In the genomic region with DNA sequence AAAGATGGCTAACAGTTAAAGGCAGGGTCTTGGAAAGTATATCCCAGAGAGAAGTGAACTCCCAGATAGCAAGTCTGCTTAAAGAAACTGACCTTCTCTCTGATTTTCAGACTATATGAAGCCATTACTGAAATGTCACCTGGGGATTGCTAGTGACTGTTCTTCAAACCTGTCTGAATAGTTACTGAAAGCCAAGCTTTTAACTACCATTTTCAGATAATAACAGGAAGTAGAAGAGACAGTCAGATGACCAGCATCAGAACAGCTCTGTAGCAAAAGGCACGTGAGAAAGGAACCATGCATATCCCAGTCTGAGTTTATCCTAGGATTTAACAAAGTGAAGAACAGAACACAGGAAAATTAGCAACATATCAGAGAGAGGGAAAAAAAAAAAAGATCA, we compare ENCODE assay signal across 13 cellular contexts.
DNase-seq lines count a peak whose midpoint lies in the region; ATAC-seq and TF ChIP-seq lines count a peak whose summit lies in the region.
"Had no signal": no experiment of that assay in that cellular context is flagged by ENCODE, and none has a peak within 500 bp of the region (broad histone marks: within the 10 kb centered on the region; RNA-seq: fewer than 3 reads in every experiment).

No MANE protein-coding gene starts in this region.

- H3K4me1 ChIP-seq in Caco-2 (peaks cover 32% of the 10 kb centered on the region), PC-9 (replicated peaks; ENCODE audit: insufficient read depth) (peaks cover 8% of the 10 kb centered on the region)
- H3K4me1 ChIP-seq: A549, HAP-1 had no signal

- BruUV-seq in Caco-2 (replicated peaks; lab: Mats Ljungman, UMichigan) (TSS peak; percentile 99), PC-9 (replicated peaks; lab: Mats Ljungman, UMichigan) (no TSS peak)

- CTCF ChIA-PET in Caco-2 (lab: Charles Lee) (no interaction called here), PC-9 (lab: Charles Lee) (interaction anchor here (0.7 kb wide), 1 partner anchor 303 kb away, joined by 3 read pairs; no protein-coding TSS in a partner anchor)

- H3K9me3 ChIP-seq in Caco-2 (no peaks in the 10 kb centered on the region), PC-9 (ENCODE audit: insufficient read depth, low read depth) (no peaks in the 10 kb centered on the region)
- H3K9me3 ChIP-seq: A549, HAP-1 had no signal

- no peak for TF ChIP-seq CTCF in Caco-2 (IDR thresholded peaks at IDR 0.05; ENCODE audit: insufficient read depth in 1 of 2, low read depth in 1 of 2, low read length in 1 of 2, severe bottlenecking in 1 of 2, unreplicated experiment in 1 of 2)
- TF ChIP-seq CTCF in PC-9 (conservative IDR thresholded peaks at IDR 0.05), result no peak

- H2AFZ ChIP-seq in PC-9, result peak overlapping the region; percentile 2; the same call in 1 of the 2 replicates

- no peaks in the 10 kb centered on the region for H3K9me3 Mint-ChIP-seq in Caco-2 (ENCODE audit: unreplicated experiment)

- H3K27ac ChIP-seq in PC-9, result no peak overlapping the region
- H3K27ac ChIP-seq: A549, C4-2B had no signal

- no peaks in the 10 kb centered on the region for H3K79me2 ChIP-seq in PC-9 (ENCODE audit: low read depth)

- no peak overlapping the region for H3K27ac Mint-ChIP-seq in Caco-2 (ENCODE audit: unreplicated experiment)

- H3F3A ChIP-seq in PC-9 (ENCODE audit: insufficient read depth, low read depth), result no peaks in the 10 kb centered on the region

- H3K4me1 Mint-ChIP-seq in Caco-2 (ENCODE audit: low read depth, unreplicated experiment), result peaks cover 8% of the 10 kb centered on the region

- no peaks in the 10 kb centered on the region for H3K27me3 ChIP-seq in Caco-2 (replicated peaks; ENCODE audit: control insufficient read depth, insufficient read depth, low read length)
- H3K27me3 ChIP-seq in PC-9 (ENCODE audit: insufficient read depth, low read depth), result peaks cover under 1% of the 10 kb centered on the region; the same call in 1 of the 2 replicates

- no peaks in the 10 kb centered on the region for H3K36me3 Mint-ChIP-seq in Caco-2 (ENCODE audit: insufficient read depth, unreplicated experiment)

- POLR2A ChIA-PET in Caco-2 (lab: Charles Lee), result no interaction called here
- POLR2A ChIA-PET in PC-9 (lab: Charles Lee; ENCODE audit: unreplicated experiment), result no interaction called here

- H3K4me3 ChIP-seq in Caco-2 (ENCODE audit: low read depth, low read length) (no peak overlapping the region), PC-9 (no peak overlapping the region)
- H3K4me3 ChIP-seq: A549, HAP-1 had no signal

- no peaks in the 10 kb centered on the region for H3K9me2 ChIP-seq in PC-9 (ENCODE audit: insufficient read depth)

- no peaks in the 10 kb centered on the region for H3K27me3 Mint-ChIP-seq in Caco-2 (ENCODE audit: insufficient read depth, unreplicated experiment)

- H3K36me3 ChIP-seq in Caco-2 (ENCODE audit: control insufficient read depth, insufficient read depth, low read length), result no peaks in the 10 kb centered on the region
- H3K36me3 ChIP-seq in PC-9 (ENCODE audit: low read depth), result no peaks in the 10 kb centered on the region
- H3K36me3 ChIP-seq: HAP-1 had no signal

- no peaks in the 10 kb centered on the region for H4K20me1 ChIP-seq in PC-9 (ENCODE audit: insufficient read depth)

- ATAC-seq in GM19324 (IDR thresholded peaks at IDR 0.05; ENCODE audit: low FRiP score, unreplicated experiment) (peak; percentile 45), left colon (peak; percentile 31)
- ATAC-seq: A549, HepG2 had no signal

- no peak for DNase-seq in Caco-2
- no peak for DNase-seq in PC-9
- no peak for DNase-seq in left colon
- DNase-seq in inferior parietal cortex (ENCODE audit: extremely low spot score), result no peak
- no peak for DNase-seq in NCI-H2107 treated with DMSO at 0.1 percent for 48 hours (lab: John Stamatoyannopoulos, UW; ENCODE audit: unreplicated experiment)
- DNase-seq in NCI-H1417 treated with DMSO at 0.1 percent for 48 hours (lab: John Stamatoyannopoulos, UW), result no peak
- no peak for DNase-seq in posterior cingulate gyrus
- DNase-seq: SHP77 treated with DMSO at 0.1 percent for 48 hours had no signal

- no peak overlapping the region for H3K4me3 Mint-ChIP-seq in Caco-2 (ENCODE audit: unreplicated experiment)

- H3K4me2 ChIP-seq in PC-9, result no peak overlapping the region
- H3K4me2 ChIP-seq: A549 had no signal

- intact Hi-C loops in Caco-2 (cut with micrococcal nuclease; ENCODE audit: unreplicated experiment) (loop anchor here (1.0 to 10.0 kb wide), 6 partner anchors 7 to 962 kb away; partner anchors contain the start of genes FBXO4 and SELENOP), PC-9 (cut with micrococcal nuclease; ENCODE audit: unreplicated experiment) (loop anchor here (5.0 to 10.0 kb wide), 3 partner anchors 372 to 959 kb away; partner anchors contain the start of gene FBXO4), left colon (cut with DNase I, micrococcal nuclease) (no loop called here), posterior cingulate gyrus (cut with DNase I) (loop anchor here (5.0 to 10.0 kb wide), 3 partner anchors 139 to 1029 kb away; partner anchors contain the start of gene GHR)

Comparison
In these comparisons a context has a peak if more than half of its experiments do, and no peak if none do; other contexts are left out.
1. intact Hi-C loops: an anchor here in Caco-2 (1.0 to 10.0 kb wide), PC-9 (5.0 to 10.0 kb wide) and posterior cingulate gyrus (5.0 to 10.0 kb wide); none called in left colon.